8 cellular contexts compared by ENCODE assay signal in genomic region chr5:150801117-150801927, GRCh38. TPM values are rescaled to one million over a fixed set of nuclear protein-coding genes. Genes with fewer than 3 reads are reported as not detected.
DNase-seq lines count a peak whose midpoint lies in the region; ATAC-seq and TF ChIP-seq lines count a peak whose summit lies in the region.

No MANE protein-coding gene starts in this region.

- H3K9me2 ChIP-seq in GM23248 (ENCODE audit: insufficient read depth): no peaks in the 10 kb centered on the region

- TF ChIP-seq CTCF in brain microvascular endothelial cell (IDR thresholded peaks at IDR 0.05; ENCODE audit: low read depth, low read length, missing control alignments): peak; percentile 75

- H3F3A ChIP-seq in GM23248 (ENCODE audit: insufficient read depth): peaks cover 38% of the 10 kb centered on the region

- H2AFZ ChIP-seq in GM23248: peak overlapping the region; percentile 97

- no peaks in the 10 kb centered on the region for H3K27me3 ChIP-seq in GM23248 (replicated peaks; ENCODE audit: insufficient read depth)
- H3K27me3 ChIP-seq in brain microvascular endothelial cell (replicated peaks): no peaks in the 10 kb centered on the region

- 3% methylated on average over 15 of the region's 15 CpGs for WGBS in GM23248 (ENCODE audit: low coverage in 1 of 2, low lambda C conversion rate in 2 of 2, missing lambda C conversion rate in 2 of 2), 2 experiments

- peak overlapping the region; percentile 93 for H3K4me2 ChIP-seq in GM23248 (ENCODE audit: unreplicated experiment)

- no peaks in the 10 kb centered on the region for H4K20me1 ChIP-seq in GM23248 (ENCODE audit: insufficient read depth)

- in situ Hi-C loops in GM23248 (cut with MboI): no loop called here
- in situ Hi-C loops in brain microvascular endothelial cell (cut with HindIII; ENCODE audit: low pct_ligation_motif_present, low sequenced_read_pairs): no loop called here

- H3K79me2 ChIP-seq in GM23248 (ENCODE audit: insufficient read depth): peaks cover 7% of the 10 kb centered on the region

- H3K9ac ChIP-seq in GM23248: peak overlapping the region; percentile 64

- H3K9me3 ChIP-seq in GM23248 (ENCODE audit: low read depth): no peaks in the 10 kb centered on the region
- H3K9me3 ChIP-seq in iPS-18c (ENCODE audit: control insufficient read depth, insufficient read depth, low read length): no peaks in the 10 kb centered on the region

- peak overlapping the region; percentile 57 for H3K27ac ChIP-seq in GM23248
- H3K27ac ChIP-seq in brain microvascular endothelial cell: no peak overlapping the region

- H3K4me3 ChIP-seq in GM23248 (peak overlapping the region; percentile 68), brain microvascular endothelial cell (ENCODE audit: low read depth, low read length) (peak overlapping the region; percentile 38), iPS-18c (ENCODE audit: insufficient read depth, low read depth, low read length) (peak overlapping the region; percentile 40; the same call in 1 of the 2 replicates), skeletal muscle cell (ENCODE audit: low read depth, low read length) (peak overlapping the region; percentile 32)

- DNase-seq in DMS79 (lab: John Stamatoyannopoulos, UW) (peak; percentile 0), GM23248 (peak; percentile 85), NCI-H460 (ENCODE audit: extremely low read depth, low read depth) (peak; percentile 68), brain microvascular endothelial cell (no peak), skeletal muscle cell (ENCODE audit: low read depth) (no peak)

- ATAC-seq in HG02571 (IDR thresholded peaks at IDR 0.05; ENCODE audit: unreplicated experiment) (no peak), HG03139 (IDR thresholded peaks at IDR 0.05; ENCODE audit: unreplicated experiment) (no peak)

- H3K36me3 ChIP-seq in GM23248 (ENCODE audit: low read depth) (peaks cover 17% of the 10 kb centered on the region), brain microvascular endothelial cell (replicated peaks) (peaks cover 6% of the 10 kb centered on the region)

- H3K4me1 ChIP-seq in GM23248 (ENCODE audit: insufficient read depth): peaks cover 9% of the 10 kb centered on the region; the same call in 1 of the 2 replicates

RNA-seq across cellular contexts. Expression of gene SMIM3, which starts 22.8 kb away (rescaled TPM):
- total RNA-seq in GM23248 (2014; rRNA removed; shearing (Covaris generic)): 64.9 and 88.3 TPM in 2 replicates
- 72.2 and 73.8 TPM in 2 replicates for polyA plus RNA-seq in GM23248 (2016; fragmentation: Nextera tagmentation; extraction: Ambion mirVana)
- total RNA-seq in NCI-H460 (2014; rRNA removed; shearing (Covaris generic)): 8.0 and 8.2 TPM in 2 replicates
- polyA plus RNA-seq in NCI-H460 (2014; cell fraction: nucleus; rRNA removed): 1.1 and 1.9 TPM in 2 replicates

RNA-seq across cellular contexts. Expression of gene DCTN4, which starts 42.5 kb away (rescaled TPM):
- 46.9 and 47.1 TPM in 2 replicates for total RNA-seq in GM23248 (2014; rRNA removed; shearing (Covaris generic))
- 30.1 and 34.5 TPM in 2 replicates for polyA plus RNA-seq in GM23248 (2016; fragmentation: Nextera tagmentation; extraction: Ambion mirVana)
- total RNA-seq in NCI-H460 (2014; rRNA removed; shearing (Covaris generic)): 65.3 and 66.4 TPM in 2 replicates
- 24.8 and 44.0 TPM in 2 replicates for polyA plus RNA-seq in NCI-H460 (2014; cell fraction: nucleus; rRNA removed)

RNA-seq across cellular contexts. Expression of gene IRGM, which starts 45.0 kb away (rescaled TPM):
- not detected in 2 replicates for total RNA-seq in GM23248 (2014; rRNA removed; shearing (Covaris generic))
- polyA plus RNA-seq in GM23248 (2016; fragmentation: Nextera tagmentation; extraction: Ambion mirVana): not detected in 2 replicates
- not detected in 2 replicates for total RNA-seq in NCI-H460 (2014; rRNA removed; shearing (Covaris generic))
- polyA plus RNA-seq in NCI-H460 (2014; cell fraction: nucleus; rRNA removed): not detected in 2 replicates

Comparison
In these comparisons a context has a peak if more than half of its experiments do, and no peak if none do; other contexts are left out.
1. DNase-seq: peak in DMS79 (single experiment), GM23248 (single experiment) and NCI-H460 (single experiment); none in brain microvascular endothelial cell (single experiment) and skeletal muscle cell (single experiment).
2. Peak in every context shown above with its lines, with median percentiles within 50 percentile points of each other: H3K4me3 ChIP-seq.